9 cellular contexts compared by ENCODE assay signal in genomic region chr21:42541618-42542017, GRCh38. TPM values are rescaled to one million over a fixed set of nuclear protein-coding genes. Genes with fewer than 3 reads are reported as not detected.
"Had no signal": no experiment of that assay in that cellular context is flagged by ENCODE, and none has a peak within 500 bp of the region (broad histone marks: within the 10 kb centered on the region; RNA-seq: fewer than 3 reads in every experiment).

No MANE protein-coding gene starts in this region.

- H3K4me3 Mint-ChIP-seq: HFFc6, IgD-negative memory B cell had no signal

- H2AFZ ChIP-seq: GM23248 had no signal

- H3K27ac Mint-ChIP-seq: HFFc6, IgD-negative memory B cell had no signal

- H3K9me3 Mint-ChIP-seq: IgD-negative memory B cell had no signal

- H3K4me3 ChIP-seq: GM23248 had no signal

- H3K9ac ChIP-seq: GM23248 had no signal

- H3K27ac ChIP-seq: GM23248 had no signal

- FAIRE-seq: HTR-8/SVneo had no signal

- H3K27me3 Mint-ChIP-seq: IgD-negative memory B cell had no signal

- DNase-seq: GM23248, GOT3, H7, HCEC 1CT, HFFc6, KG1 had no signal

RNA-seq across cellular contexts. Expression of gene SLC37A1, which starts 28.0 kb away (rescaled TPM):
- total RNA-seq: GM23248, HFFc6 had no signal
- polyA plus RNA-seq: GM23248 had no signal

RNA-seq across cellular contexts. Expression of gene RSPH1, which starts 45.6 kb away (rescaled TPM):
- total RNA-seq: H4, H7, HFFc6 had no signal
- polyA plus RNA-seq: GM23248, IgD-negative memory B cell had no signal
